In the genomic region with DNA sequence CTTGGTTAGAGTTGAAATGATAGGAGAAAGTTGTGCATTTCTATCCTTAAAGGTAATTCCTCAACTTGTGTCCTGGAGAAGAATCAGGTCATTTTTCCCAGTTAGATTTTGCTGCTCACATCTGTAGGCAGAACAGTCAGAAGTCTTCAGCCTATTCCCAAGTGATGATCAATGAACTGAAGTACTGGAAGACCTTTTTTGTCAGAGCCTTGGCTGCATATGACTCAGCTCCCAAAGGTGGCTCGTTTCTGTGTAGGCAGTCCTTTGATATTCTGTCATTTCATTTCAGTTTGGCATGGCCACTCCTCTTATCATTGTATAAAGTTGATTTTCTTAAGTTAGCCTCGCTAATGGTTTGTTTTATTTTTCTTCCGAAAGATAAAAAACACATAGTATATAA, we compare ENCODE assay signal across 8 cellular contexts.
DNase-seq lines count a peak whose midpoint lies in the region; ATAC-seq and TF ChIP-seq lines count a peak whose summit lies in the region.

No MANE protein-coding gene starts in this region.

- H3K9me3 Mint-ChIP-seq in activated T-cell treated with anti-CD3 and anti-CD28 coated beads, Interleukin-2, amount 50 U/mL, for 24 hours, result no peaks in the 10 kb centered on the region
- H3K9me3 Mint-ChIP-seq in activated T-helper 1 cell treated with anti-CD3 and anti-CD28 coated beads, Interleukin-12 subunit alpha, Interleukin-12 subunit beta, Interleukin-2, Interleukin-4 antibody, amounts not matched to agents 30 ng/mL and 10 ng/mL and 1 ng/mL, durations not matched to agents 14 hours and 24 hours and 36 hours, result no peaks in the 10 kb centered on the region

- peaks cover 67% of the 10 kb centered on the region for H3K36me3 Mint-ChIP-seq in activated T-cell treated with anti-CD3 and anti-CD28 coated beads, Interleukin-2, amount 50 U/mL, for 24 hours (ENCODE audit: low read depth)
- H3K36me3 Mint-ChIP-seq in activated T-helper 1 cell treated with anti-CD3 and anti-CD28 coated beads, Interleukin-12 subunit alpha, Interleukin-12 subunit beta, Interleukin-2, Interleukin-4 antibody, amounts not matched to agents 30 ng/mL and 10 ng/mL and 1 ng/mL, durations not matched to agents 14 hours and 24 hours and 36 hours (ENCODE audit: low read depth), result peaks cover 24% of the 10 kb centered on the region

- peaks cover 87% of the 10 kb centered on the region for H3K4me1 Mint-ChIP-seq in activated T-cell treated with anti-CD3 and anti-CD28 coated beads, Interleukin-2, amount 50 U/mL, for 24 hours (ENCODE audit: low read depth)
- peaks cover 79% of the 10 kb centered on the region for H3K4me1 Mint-ChIP-seq in activated T-helper 1 cell treated with anti-CD3 and anti-CD28 coated beads, Interleukin-12 subunit alpha, Interleukin-12 subunit beta, Interleukin-2, Interleukin-4 antibody, amounts not matched to agents 30 ng/mL and 10 ng/mL and 1 ng/mL, durations not matched to agents 14 hours and 24 hours and 36 hours (ENCODE audit: low read depth)

- H3K27me3 Mint-ChIP-seq in activated T-cell treated with anti-CD3 and anti-CD28 coated beads, Interleukin-2, amount 50 U/mL, for 24 hours, result no peaks in the 10 kb centered on the region
- no peaks in the 10 kb centered on the region for H3K27me3 Mint-ChIP-seq in activated T-helper 1 cell treated with anti-CD3 and anti-CD28 coated beads, Interleukin-12 subunit alpha, Interleukin-12 subunit beta, Interleukin-2, Interleukin-4 antibody, amounts not matched to agents 30 ng/mL and 10 ng/mL and 1 ng/mL, durations not matched to agents 14 hours and 24 hours and 36 hours (ENCODE audit: insufficient read depth)

- H3K27me3 ChIP-seq in lung (ENCODE audit: control insufficient read depth, insufficient read depth), result no peaks in the 10 kb centered on the region

- no peak for TF ChIP-seq CTCF in lung (IDR thresholded peaks at IDR 0.05; ENCODE audit: control extremely low read depth, extremely low read depth)

- H3K4me1 ChIP-seq in lung (ENCODE audit: control insufficient read depth in 2 of 2, insufficient read depth in 2 of 2, low read length in 2 of 2), result peaks cover 13 to 48% of the 10 kb centered on the region in 2 donors

- intact Hi-C loops in activated T-helper 1 cell treated with anti-CD3 and anti-CD28 coated beads, Interleukin-12 subunit alpha, Interleukin-12 subunit beta, Interleukin-2, Interleukin-4 antibody, amounts not matched to agents 30 ng/mL and 10 ng/mL and 1 ng/mL, durations not matched to agents 14 hours and 24 hours and 36 hours (cut with micrococcal nuclease), result loop anchor here (1.0 kb wide), 2 partner anchors 36 to 58 kb away; no protein-coding TSS in a partner anchor

- WGBS in lung, 2 donors, result 61 to 79% methylated on average over 3 of the region's 3 CpGs

- no peak overlapping the region for H3K4me3 ChIP-seq in lung

- peak overlapping the region; percentile 74 to 93 for H3K27ac ChIP-seq in lung (ENCODE audit: low read depth in 1 of 2, low read length in 1 of 2)
- H3K27ac ChIP-seq in temporal lobe (ENCODE audit: low read depth, low read length), result peak overlapping the region; percentile 40

- no peak for DNase-seq in activated T-cell treated with anti-CD3 and anti-CD28 coated beads, Interleukin-2, amount 50 U/mL, for 24 hours
- no peak for DNase-seq in activated T-cell treated with anti-CD3 and anti-CD28 coated beads, Interleukin-2, amount 50 U/mL, for 1 hour
- DNase-seq in activated T-helper 1 cell treated with anti-CD3 and anti-CD28 coated beads, Interleukin-12 subunit alpha, Interleukin-12 subunit beta, Interleukin-2, Interleukin-4 antibody, amounts not matched to agents 30 ng/mL and 10 ng/mL and 1 ng/mL, durations not matched to agents 14 hours and 24 hours and 36 hours (ENCODE audit: low spot score), result no peak
- DNase-seq in lung (ENCODE audit: low spot score), result no peak
- DNase-seq in pons (ENCODE audit: low spot score), result no peak

- peak overlapping the region; percentile 69 for H3K4me3 Mint-ChIP-seq in activated T-cell treated with anti-CD3 and anti-CD28 coated beads, Interleukin-2, amount 50 U/mL, for 24 hours
- H3K4me3 Mint-ChIP-seq in activated T-helper 1 cell treated with anti-CD3 and anti-CD28 coated beads, Interleukin-12 subunit alpha, Interleukin-12 subunit beta, Interleukin-2, Interleukin-4 antibody, amounts not matched to agents 30 ng/mL and 10 ng/mL and 1 ng/mL, durations not matched to agents 14 hours and 24 hours and 36 hours, result peak overlapping the region; percentile 73

- H3K27ac Mint-ChIP-seq in activated T-cell treated with anti-CD3 and anti-CD28 coated beads, Interleukin-2, amount 50 U/mL, for 24 hours, result peak overlapping the region; percentile 96
- H3K27ac Mint-ChIP-seq in activated T-helper 1 cell treated with anti-CD3 and anti-CD28 coated beads, Interleukin-12 subunit alpha, Interleukin-12 subunit beta, Interleukin-2, Interleukin-4 antibody, amounts not matched to agents 30 ng/mL and 10 ng/mL and 1 ng/mL, durations not matched to agents 14 hours and 24 hours and 36 hours, result peak overlapping the region; percentile 93

- H3K9me3 ChIP-seq in lung (ENCODE audit: control insufficient read depth in 2 of 2, insufficient read depth in 1 of 2, low read length in 1 of 2), result no peaks in the 10 kb centered on the region

- peaks cover 0 to 9% of the 10 kb centered on the region in 2 donors for H3K36me3 ChIP-seq in lung (ENCODE audit: control insufficient read depth in 2 of 2, insufficient read depth in 2 of 2, low read length in 2 of 2)

- ATAC-seq in lung (ENCODE audit: insufficient read depth, low FRiP score) (no peak), esophagus mucosa (no peak), GM21723 (IDR thresholded peaks at IDR 0.05; ENCODE audit: unreplicated experiment) (no peak)
